ENCODE assay signal across 13 cellular contexts in the genomic region with DNA sequence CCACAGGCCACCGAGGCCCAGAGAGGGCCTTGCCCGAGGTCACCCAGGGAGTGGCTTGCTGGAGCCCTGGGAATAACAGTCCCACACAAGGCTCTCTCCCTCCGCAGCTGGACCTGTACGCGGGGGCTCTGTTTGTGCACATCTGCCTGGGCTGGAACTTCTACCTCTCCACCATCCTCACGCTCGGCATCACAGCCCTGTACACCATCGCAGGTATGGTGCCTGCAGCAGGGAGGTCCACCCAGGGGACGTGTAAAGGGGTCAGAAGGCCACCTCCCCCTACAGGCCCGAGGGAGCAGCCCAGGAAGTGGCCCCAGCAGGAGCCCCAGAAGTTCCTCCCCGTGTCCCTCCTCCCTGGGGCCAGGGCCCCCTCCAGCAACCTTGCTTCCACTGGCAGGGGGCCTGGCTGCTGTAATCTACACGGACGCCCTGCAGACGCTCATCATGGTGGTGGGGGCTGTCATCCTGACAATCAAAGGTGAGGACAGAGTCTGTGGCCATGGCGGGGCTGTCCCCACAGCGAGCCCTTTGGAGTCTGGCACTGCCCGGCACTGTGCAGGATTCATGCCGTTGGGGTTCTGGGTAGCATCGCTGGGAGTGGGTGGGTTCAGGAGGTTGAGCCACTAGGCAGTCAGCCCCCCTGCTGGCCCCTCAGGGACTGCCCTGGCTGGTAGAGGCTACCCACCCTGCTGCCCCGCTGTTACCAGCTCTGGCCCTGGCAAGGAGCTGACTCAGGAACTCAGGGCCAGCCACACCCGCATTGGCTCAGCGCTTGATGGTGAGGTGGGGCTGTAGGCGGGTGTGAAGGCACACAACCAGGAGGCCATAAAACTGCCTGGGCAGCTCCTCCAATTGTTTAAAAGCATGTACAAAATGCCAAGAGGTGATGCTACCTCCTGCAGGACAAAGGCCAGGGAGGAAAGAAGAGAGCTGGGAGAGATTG. TPM values are rescaled to one million over a fixed set of nuclear protein-coding genes. Genes with fewer than 3 reads are reported as not detected.
DNase-seq lines count a peak whose midpoint lies in the region; ATAC-seq, FAIRE-seq and TF ChIP-seq lines count a peak whose summit lies in the region.
"Had no signal": no experiment of that assay in that cellular context is flagged by ENCODE, and none has a peak within 500 bp of the region (broad histone marks: within the 10 kb centered on the region; RNA-seq: fewer than 3 reads in every experiment).

No MANE protein-coding gene starts in this region.

- H3K4me2 ChIP-seq in neural progenitor cell: no peak overlapping the region
- H3K4me2 ChIP-seq: SK-N-SH had no signal

- no peak for FAIRE-seq in frontal cortex (lab: Jason Lieb, UNC)
- FAIRE-seq: astrocyte had no signal

- ATAC-seq in HG03378 (IDR thresholded peaks at IDR 0.05; ENCODE audit: unreplicated experiment) (no peak), HG02678 (IDR thresholded peaks at IDR 0.05; ENCODE audit: unreplicated experiment) (no peak)

- H3K27me3 Mint-ChIP-seq in endodermal cell (ENCODE audit: insufficient read depth) (no peaks in the 10 kb centered on the region), neural progenitor cell (ENCODE audit: insufficient read depth, low read depth) (peaks cover 7% of the 10 kb centered on the region), glutamatergic neuron (ENCODE audit: unreplicated experiment) (no peaks in the 10 kb centered on the region)

- H3K36me3 ChIP-seq in endodermal cell (ENCODE audit: control insufficient read depth, insufficient read depth, low read length) (no peaks in the 10 kb centered on the region), neural progenitor cell (no peaks in the 10 kb centered on the region)

- no peak overlapping the region for H2AFZ ChIP-seq in neural progenitor cell (replicated peaks)

- H3K4me1 Mint-ChIP-seq in endodermal cell (peaks cover 4% of the 10 kb centered on the region), neural progenitor cell (peaks cover 23% of the 10 kb centered on the region), glutamatergic neuron (ENCODE audit: low read depth, unreplicated experiment) (peaks cover 6% of the 10 kb centered on the region)

- H3K27me3 ChIP-seq in endodermal cell (ENCODE audit: control insufficient read depth, insufficient read depth, low read length, poor library complexity, severe bottlenecking) (no peaks in the 10 kb centered on the region), neural progenitor cell (no peaks in the 10 kb centered on the region)

- H3K9me3 Mint-ChIP-seq in endodermal cell (no peaks in the 10 kb centered on the region), neural progenitor cell (no peaks in the 10 kb centered on the region), glutamatergic neuron (ENCODE audit: unreplicated experiment) (peaks cover 3% of the 10 kb centered on the region)

- H3K27ac ChIP-seq in endodermal cell (ENCODE audit: low read depth, low read length) (no peak overlapping the region), neural progenitor cell (no peak overlapping the region)

- 89 to 94% methylated on average over 18 to 23 of the region's 23 CpGs for WGBS in endodermal cell (ENCODE audit: insufficient coverage in 1 of 2, insufficient read length in 1 of 2), 2 experiments

- H3K36me3 Mint-ChIP-seq in endodermal cell (ENCODE audit: low read depth): peaks cover 17% of the 10 kb centered on the region
- H3K36me3 Mint-ChIP-seq in neural progenitor cell: no peaks in the 10 kb centered on the region
- no peaks in the 10 kb centered on the region for H3K36me3 Mint-ChIP-seq in glutamatergic neuron (ENCODE audit: unreplicated experiment)

- peaks cover 3% of the 10 kb centered on the region for H3K4me1 ChIP-seq in endodermal cell (ENCODE audit: control insufficient read depth, insufficient read depth, low read length)
- peaks cover 24% of the 10 kb centered on the region for H3K4me1 ChIP-seq in neural progenitor cell

- H3K9me3 ChIP-seq in endodermal cell (ENCODE audit: control insufficient read depth, low read length) (no peaks in the 10 kb centered on the region), neural progenitor cell (ENCODE audit: low read depth) (no peaks in the 10 kb centered on the region)
- H3K9me3 ChIP-seq: SK-N-SH had no signal

- no peaks in the 10 kb centered on the region for H3K79me2 ChIP-seq in neural progenitor cell (ENCODE audit: low read depth)

- H3K9ac ChIP-seq in endodermal cell (ENCODE audit: extremely low read depth, low read length, poor library complexity, severe bottlenecking): no peak overlapping the region
- no peak overlapping the region for H3K9ac ChIP-seq in neural progenitor cell
- H3K9ac ChIP-seq: SK-N-SH had no signal

- no peak overlapping the region for H3K4me3 Mint-ChIP-seq in endodermal cell
- peak overlapping the region; percentile 27 for H3K4me3 Mint-ChIP-seq in neural progenitor cell
- no peak overlapping the region for H3K4me3 Mint-ChIP-seq in glutamatergic neuron (ENCODE audit: unreplicated experiment)

- H3F3A ChIP-seq in neural progenitor cell (ENCODE audit: low read depth): peaks cover 18% of the 10 kb centered on the region

- H3K27ac Mint-ChIP-seq in endodermal cell (peak overlapping the region; percentile 61), neural progenitor cell (peak overlapping the region; percentile 89), glutamatergic neuron (ENCODE audit: unreplicated experiment) (no peak overlapping the region)

- TF ChIP-seq CTCF in endodermal cell (conservative IDR thresholded peaks at IDR 0.05): no peak
- no peak for TF ChIP-seq CTCF in neural progenitor cell (IDR thresholded peaks at IDR 0.05)
- TF ChIP-seq CTCF in glutamatergic neuron (IDR thresholded peaks at IDR 0.05; ENCODE audit: partially characterized antibody, unreplicated experiment): no peak

- H4K20me1 ChIP-seq in neural progenitor cell (ENCODE audit: low read depth): no peaks in the 10 kb centered on the region

- in situ Hi-C loops in Caki2 (cut with HindIII; ENCODE audit: low pct_unique_long_range_greater_than_20kb, low sequenced_read_pairs): no loop called here

- H3K4me3 ChIP-seq in endodermal cell (ENCODE audit: low read length) (no peak overlapping the region), neural progenitor cell (no peak overlapping the region)

- DNase-seq in Caki2 (ENCODE audit: low read depth): peak; percentile 45
- peak; percentile 72 for DNase-seq in LoVo (ENCODE audit: low spot score)
- no peak for DNase-seq in endodermal cell
- no peak for DNase-seq in neural progenitor cell (ENCODE audit: low spot score)
- DNase-seq in glutamatergic neuron: no peak
- DNase-seq in frontal cortex (ENCODE audit: low spot score in 2 of 2): no peak
- DNase-seq: GOT3, midbrain, NCI-H2171 treated with DMSO at 0.1 percent for 48 hours, SK-N-SH had no signal

RNA-seq across cellular contexts. Expression of a gene that starts 17.3 kb away (rescaled TPM):
- not detected in 2 replicates for total RNA-seq in Caki2 (2014; rRNA removed; shearing (Covaris generic); ENCODE audit: low replicate concordance)
- under 1 TPM; 0.11 to 0.29 TPM for total RNA-seq in endodermal cell
- polyA plus RNA-seq in endodermal cell (2013, experiment 1 of 2): not detected
- polyA plus RNA-seq in endodermal cell (2013, experiment 2 of 2): not detected
- total RNA-seq in neural progenitor cell (ENCODE audit: low replicate concordance): not detected in 2 replicates
- not detected for total RNA-seq in glutamatergic neuron (ENCODE audit: unreplicated experiment)
- not detected for total RNA-seq in frontal cortex
- polyA plus RNA-seq: SK-N-SH had no signal

RNA-seq across cellular contexts. Expression of a gene that starts 35.3 kb away (rescaled TPM):
- 5.9 and 16.9 TPM in 2 replicates for total RNA-seq in Caki2 (2014; rRNA removed; shearing (Covaris generic); ENCODE audit: low replicate concordance)
- total RNA-seq in endodermal cell (10 to 100 TPM; 24.2 to 27.0 TPM), neural progenitor cell (ENCODE audit: low replicate concordance) (9.9 and 24.3 TPM in 2 replicates), glutamatergic neuron (ENCODE audit: unreplicated experiment) (2.0 TPM), frontal cortex (0.41 TPM)
- 6.2 TPM for polyA plus RNA-seq in endodermal cell (2013, experiment 1 of 2)
- polyA plus RNA-seq in endodermal cell (2013, experiment 2 of 2): 6.5 TPM

Comparison
In these comparisons a context has a peak if more than half of its experiments do, and no peak if none do; other contexts are left out.
1. DNase-seq: peak in Caki2 (single experiment) and LoVo (single experiment); none in endodermal cell (single experiment), neural progenitor cell (single experiment), glutamatergic neuron (single experiment) and frontal cortex (0 of 2).